ENCODE assay signal across 11 cellular contexts in genomic region chr2:120005834-120006521, GRCh38. TPM values are rescaled to one million over a fixed set of nuclear protein-coding genes. Genes with fewer than 3 reads are reported as not detected.
DNase-seq lines count a peak whose midpoint lies in the region; ATAC-seq and TF ChIP-seq lines count a peak whose summit lies in the region.
"Had no signal": no experiment of that assay in that cellular context is flagged by ENCODE, and none has a peak within 500 bp of the region (broad histone marks: within the 10 kb centered on the region; RNA-seq: fewer than 3 reads in every experiment).

No MANE protein-coding gene starts in this region.

- intact Hi-C loops in PC-3 (cut with micrococcal nuclease), result no loop called here

- no peaks in the 10 kb centered on the region for H3K79me2 ChIP-seq in PC-3 (ENCODE audit: low read length)

- H3K9ac ChIP-seq in PC-3 (ENCODE audit: low read length), result no peak overlapping the region

- no peaks in the 10 kb centered on the region for H3K9me3 ChIP-seq in PC-3 (ENCODE audit: low read length)

- no peak for TF ChIP-seq CTCF in PC-3 (conservative IDR thresholded peaks at IDR 0.05; ENCODE audit: low read depth, low read length)
- no peak for TF ChIP-seq CTCF in brain microvascular endothelial cell (IDR thresholded peaks at IDR 0.05; ENCODE audit: low read depth, low read length, missing control alignments)

- no peaks in the 10 kb centered on the region for H3F3A ChIP-seq in PC-3 (ENCODE audit: low read length, unreplicated experiment)

- BruUV-seq in PC-3 (replicated peaks; lab: Mats Ljungman, UMichigan), result no TSS peak

- no peak overlapping the region for H3K4me2 ChIP-seq in PC-3 (ENCODE audit: low read length)
- H3K4me2 ChIP-seq: smooth muscle cell had no signal

- H3K4me3 ChIP-seq in PC-3 (ENCODE audit: low read length) (no peak overlapping the region), brain microvascular endothelial cell (ENCODE audit: low read depth, low read length) (no peak overlapping the region)
- H3K4me3 ChIP-seq: lung, smooth muscle cell had no signal

- H4K20me1 ChIP-seq in PC-3 (ENCODE audit: low read length), result no peaks in the 10 kb centered on the region

- no peak overlapping the region for H2AFZ ChIP-seq in PC-3 (ENCODE audit: low read length)

- no peaks in the 10 kb centered on the region for H3K4me1 ChIP-seq in PC-3 (ENCODE audit: insufficient read depth, low read length)

- in situ Hi-C loops in brain microvascular endothelial cell (cut with HindIII; ENCODE audit: low pct_ligation_motif_present, low sequenced_read_pairs), result no loop called here

- POLR2A ChIA-PET in PC-3 (lab: Charles Lee; ENCODE audit: unreplicated experiment), result no interaction called here

- no peaks in the 10 kb centered on the region for H3K9me2 ChIP-seq in PC-3 (replicated peaks; ENCODE audit: low read length)

- no peak overlapping the region for H3K27ac ChIP-seq in PC-3 (ENCODE audit: low read length)
- no peak overlapping the region for H3K27ac ChIP-seq in brain microvascular endothelial cell

- H3K36me3 ChIP-seq in PC-3 (ENCODE audit: low read depth, low read length), result no peaks in the 10 kb centered on the region
- no peaks in the 10 kb centered on the region for H3K36me3 ChIP-seq in brain microvascular endothelial cell (replicated peaks)

- CTCF ChIA-PET in PC-3 (lab: Charles Lee), result no interaction called here

- DNase-seq in PC-3 (peak; percentile 40), T1000 (lab: John Stamatoyannopoulos, UW) (no peak), brain microvascular endothelial cell (no peak)
- DNase-seq in activated CD4-positive, alpha-beta T cell treated with anti-CD3 and anti-CD28 coated beads for 48 hours, result no peak
- no peak for DNase-seq in activated CD4-positive, alpha-beta T cell treated with anti-CD3 and anti-CD28 coated beads for 4 hours
- DNase-seq: activated CD4-positive, alpha-beta T cell treated with anti-CD3 and anti-CD28 coated beads, Interleukin-2, amount 50 U/mL, for 1 hour had no signal

- H3K27me3 ChIP-seq in PC-3 (ENCODE audit: low read length) (no peaks in the 10 kb centered on the region), brain microvascular endothelial cell (replicated peaks) (no peaks in the 10 kb centered on the region)

- ATAC-seq in GM18508 (IDR thresholded peaks at IDR 0.05; ENCODE audit: insufficient read depth, unreplicated experiment) (peak; percentile 98), GM21390 (IDR thresholded peaks at IDR 0.05; ENCODE audit: unreplicated experiment) (peak; percentile 97), HG03108 (IDR thresholded peaks at IDR 0.05; ENCODE audit: unreplicated experiment) (peak; percentile 82), PC-3 (peak; percentile 48; the same call in 1 of the 2 replicates)

RNA-seq across cellular contexts. Expression of gene EPB41L5, which starts 6.9 kb away (rescaled TPM):
- total RNA-seq in PC-3 (2014; rRNA removed), result 11.7 and 14.0 TPM in 2 replicates

Comparison
In these comparisons a context has a peak if more than half of its experiments do, and no peak if none do; other contexts are left out.
1. ATAC-seq: peak in every context shown above with its lines; median percentile 98 in GM18508; 97 in GM21390; 82 in HG03108; 48 in PC-3.